Comparison of ENCODE assay signal across 14 cellular contexts in genomic region chr15:91311986-91312385, GRCh38.
A peak's percentile ranks its signal among the peaks of the same experiment; 100 is the strongest.
DNase-seq lines count a peak whose midpoint lies in the region; ATAC-seq and TF ChIP-seq lines count a peak whose summit lies in the region.
"Had no signal": no experiment of that assay in that cellular context is flagged by ENCODE, and none has a peak within 500 bp of the region (broad histone marks: within the 10 kb centered on the region; RNA-seq: fewer than 3 reads in every experiment).

No MANE protein-coding gene starts in this region.

- peaks cover 11 to 81% (median 53%) of the 10 kb centered on the region in 4 donors for H3K4me1 Mint-ChIP-seq in CD4-positive, CD25-positive, alpha-beta regulatory T cell
- H3K4me1 Mint-ChIP-seq in T-helper 17 cell, result peaks cover 40% of the 10 kb centered on the region
- peaks cover 40 to 41% of the 10 kb centered on the region in 2 donors for H3K4me1 Mint-ChIP-seq in effector memory CD8-positive, alpha-beta T cell (ENCODE audit: low read depth in 2 of 2)
- H3K4me1 Mint-ChIP-seq: nephron had no signal

- H3K27me3 ChIP-seq in CD4-positive, CD25-positive, alpha-beta regulatory T cell (ENCODE audit: control insufficient read depth, insufficient read depth, low read length), result peaks cover 4% of the 10 kb centered on the region
- no peaks in the 10 kb centered on the region for H3K27me3 ChIP-seq in ascending aorta
- H3K27me3 ChIP-seq: colonic mucosa had no signal

- H3K36me3 ChIP-seq in CD4-positive, CD25-positive, alpha-beta regulatory T cell (ENCODE audit: control insufficient read depth, insufficient read depth, low read length), result no peaks in the 10 kb centered on the region
- H3K36me3 ChIP-seq in HEK293 (ENCODE audit: control insufficient read depth in 2 of 2, insufficient read depth in 1 of 2, low read length in 2 of 2), result no peaks in the 10 kb centered on the region
- H3K36me3 ChIP-seq in ascending aorta, result no peaks in the 10 kb centered on the region
- H3K36me3 ChIP-seq: colonic mucosa, left ventricle myocardium inferior had no signal

- intact Hi-C loops in ascending aorta (cut with DNase I), result no loop called here

- ATAC-seq in CD4-positive, CD25-positive, alpha-beta regulatory T cell (ENCODE audit: low read depth in 2 of 2), result peak; percentile 74
- ATAC-seq in T-helper 17 cell (peak; percentile 83), HG02973 (IDR thresholded peaks at IDR 0.05; ENCODE audit: unreplicated experiment) (no peak)
- ATAC-seq in effector memory CD8-positive, alpha-beta T cell (replicated peaks), result peak; percentile 77

- CTCF ChIA-PET in HEK293 (lab: Yijun Ruan, JAX), result interaction anchor here (0.5 to 1.7 kb wide), 7 partner anchors 11 to 1046 kb away, joined by 3 to 4 read pairs (median 3); no protein-coding TSS in a partner anchor

- H3K4me3 Mint-ChIP-seq in CD4-positive, CD25-positive, alpha-beta regulatory T cell, result peak overlapping the region; percentile 5 to 85 (median 63)
- H3K4me3 Mint-ChIP-seq in T-helper 17 cell, result peak overlapping the region; percentile 78
- H3K4me3 Mint-ChIP-seq in effector memory CD8-positive, alpha-beta T cell, result peak overlapping the region; percentile 57 to 78
- H3K4me3 Mint-ChIP-seq: nephron had no signal

- peak overlapping the region; percentile 65 for H3K4me3 ChIP-seq in CD4-positive, CD25-positive, alpha-beta regulatory T cell (ENCODE audit: low read depth, low read length)
- H3K4me3 ChIP-seq in HEK293 (ENCODE audit: low read depth, low read length) (no peak overlapping the region), ascending aorta (no peak overlapping the region)
- H3K4me3 ChIP-seq: colonic mucosa, left ventricle myocardium inferior had no signal

- H3K9me3 ChIP-seq in CD4-positive, CD25-positive, alpha-beta regulatory T cell (ENCODE audit: control insufficient read depth in 2 of 2, low read length in 2 of 2), result no peaks in the 10 kb centered on the region
- H3K9me3 ChIP-seq in HEK293 (ENCODE audit: control insufficient read depth, insufficient read depth, low read depth, low read length) (no peaks in the 10 kb centered on the region), T-helper 17 cell (ENCODE audit: control insufficient read depth, low read length, poor library complexity, severe bottlenecking) (no peaks in the 10 kb centered on the region), ascending aorta (no peaks in the 10 kb centered on the region)
- H3K9me3 ChIP-seq: colonic mucosa, left ventricle myocardium inferior had no signal

- H3K36me3 Mint-ChIP-seq in CD4-positive, CD25-positive, alpha-beta regulatory T cell, result no peaks in the 10 kb centered on the region
- H3K36me3 Mint-ChIP-seq in T-helper 17 cell (ENCODE audit: low read depth), result peaks cover 4% of the 10 kb centered on the region
- no peaks in the 10 kb centered on the region for H3K36me3 Mint-ChIP-seq in effector memory CD8-positive, alpha-beta T cell (ENCODE audit: insufficient read depth)

- TF ChIP-seq CTCF in HEK293 (tag by site-specific recombination; IDR thresholded peaks at IDR 0.05) (no peak), ascending aorta (IDR thresholded peaks at IDR 0.05) (no peak)

- POLR2A ChIA-PET in HEK293 (lab: Yijun Ruan, JAX), result no interaction called here

- DNase-seq in CD4-positive, CD25-positive, alpha-beta regulatory T cell, result peak in 2 of 3 donors; percentile 36 to 60
- no peak for DNase-seq in T-helper 17 cell
- peak in 2 of 3 experiments; percentile 13 to 20 for DNase-seq in effector memory CD8-positive, alpha-beta T cell
- no peak for DNase-seq in nucleus accumbens (lab: John Stamatoyannopoulos, UW)
- DNase-seq in ascending aorta (ENCODE audit: low spot score in 2 of 2), result no peak
- no peak for DNase-seq in DMS 273 (lab: John Stamatoyannopoulos, UW; ENCODE audit: unreplicated experiment)
- DNase-seq: amniotic stem cell, Calu3, colonic mucosa, hypothalamus, left ventricle myocardium inferior had no signal

- H3K4me1 ChIP-seq in CD4-positive, CD25-positive, alpha-beta regulatory T cell (ENCODE audit: control insufficient read depth, insufficient read depth, low read length, poor library complexity, severe bottlenecking), result peaks cover 54% of the 10 kb centered on the region
- H3K4me1 ChIP-seq in HEK293 (ENCODE audit: control insufficient read depth, insufficient read depth, low read length) (no peaks in the 10 kb centered on the region), ascending aorta (no peaks in the 10 kb centered on the region)
- H3K4me1 ChIP-seq: colonic mucosa, left ventricle myocardium inferior had no signal

- peaks cover 25% of the 10 kb centered on the region for H3K27me3 Mint-ChIP-seq in CD4-positive, CD25-positive, alpha-beta regulatory T cell
- H3K27me3 Mint-ChIP-seq in T-helper 17 cell, result peaks cover 18% of the 10 kb centered on the region
- H3K27me3 Mint-ChIP-seq in effector memory CD8-positive, alpha-beta T cell, result peaks cover 25 to 27% of the 10 kb centered on the region in 2 donors

- H3K27ac Mint-ChIP-seq in CD4-positive, CD25-positive, alpha-beta regulatory T cell, result peak overlapping the region in 2 of 3 donors; percentile 38 to 88
- peak overlapping the region; percentile 72 for H3K27ac Mint-ChIP-seq in T-helper 17 cell
- H3K27ac Mint-ChIP-seq in effector memory CD8-positive, alpha-beta T cell, result peak overlapping the region; percentile 78
- H3K27ac Mint-ChIP-seq: nephron had no signal

- no peak overlapping the region for H3K27ac ChIP-seq in CD4-positive, CD25-positive, alpha-beta regulatory T cell (ENCODE audit: insufficient read depth, low read length, poor library complexity, severe bottlenecking)
- no peak overlapping the region for H3K27ac ChIP-seq in HEK293 (ENCODE audit: extremely low read depth, low read depth, low read length)
- H3K27ac ChIP-seq in ascending aorta, result no peak overlapping the region
- H3K27ac ChIP-seq: colonic mucosa, left ventricle myocardium inferior had no signal

- peaks cover 0 to 11% (median 2%) of the 10 kb centered on the region in 7 donors for H3K9me3 Mint-ChIP-seq in CD4-positive, CD25-positive, alpha-beta regulatory T cell
- no peaks in the 10 kb centered on the region for H3K9me3 Mint-ChIP-seq in effector memory CD8-positive, alpha-beta T cell

TF ChIP-seq in HEK293, 187 proteins besides CTCF, POLR2A, EP300 and RAD21:
- TF ChIP-seq ZNF121 (tag by site-specific recombination; IDR thresholded peaks at IDR 0.05) (no peak), ZSCAN4 (tag by site-specific recombination; IDR thresholded peaks at IDR 0.05) (no peak), ZNF843 (tag by site-specific recombination; IDR thresholded peaks at IDR 0.05) (no peak), SCRT2 (tag by site-specific recombination; IDR thresholded peaks at IDR 0.05) (peak; percentile 56)

Comparison
In these comparisons a context has a peak if more than half of its experiments do, and no peak if none do; other contexts are left out.
1. DNase-seq: peak in CD4-positive, CD25-positive, alpha-beta regulatory T cell (2 of 3) and effector memory CD8-positive, alpha-beta T cell (2 of 3); none in T-helper 17 cell (0 of 3), nucleus accumbens (0 of 56), ascending aorta (0 of 2) and DMS 273 (single experiment).
2. Peak in every context shown above with its lines, with median percentiles within 50 percentile points of each other: H3K27ac Mint-ChIP-seq and H3K4me3 Mint-ChIP-seq.